ENCODE assay signal across 8 cellular contexts in genomic region chr9:104927912-104928740, GRCh38. TPM values are rescaled to one million over a fixed set of nuclear protein-coding genes. Genes with fewer than 3 reads are reported as not detected.
DNase-seq lines count a peak whose midpoint lies in the region; ATAC-seq and TF ChIP-seq lines count a peak whose summit lies in the region.

ABCA1 (minus strand) TSS chr9:104928155; CDS start chr9:104903679, 24,476 bp downstream.

- POLR2A ChIA-PET in HCT116 (lab: Charles Lee): no interaction called here
- POLR2A ChIA-PET in activated CD4-positive, alpha-beta memory T cell treated with anti-CD3 and anti-CD28 coated beads for 36 hours (lab: Charles Lee): interaction anchor here (1.5 to 1.9 kb wide), 4 partner anchors 40 to 125 kb away, joined by 4 to 5 read pairs (median 5); no protein-coding TSS in a partner anchor

- peak within 1 kb of the TSS; percentile 33; the same call in 1 of the 2 replicates for H3K27ac ChIP-seq in HCT116 (ENCODE audit: low read depth, low read length)
- H3K27ac ChIP-seq in left lung: peak within 1 kb of the TSS; percentile 81 to 86

- TF ChIP-seq RAD21 in HCT116 (IDR thresholded peaks at IDR 0.05; ENCODE audit: low read depth): no peak

- no TSS peak for BruUV-seq in HCT116 (replicated peaks; lab: Mats Ljungman, UMichigan)

- H3K9me3 ChIP-seq in HCT116 (ENCODE audit: control insufficient read depth in 1 of 2, insufficient read depth in 1 of 2, low read depth in 1 of 2, low read length in 2 of 2) (no peaks in the 10 kb centered on the region), left lung (no peaks in the 10 kb centered on the region)

- H3K36me3 ChIP-seq in HCT116 (ENCODE audit: control insufficient read depth in 1 of 2, insufficient read depth in 2 of 2, low read length in 2 of 2) (no peaks in the 10 kb centered on the region), left lung (no peaks in the 10 kb centered on the region)

- peak within 1 kb of the TSS; percentile 49 to 57 for H3K4me3 ChIP-seq in HCT116 (replicated peaks in 1 of 2; ENCODE audit: low read depth in 1 of 2, low read length in 2 of 2)
- peak within 1 kb of the TSS; percentile 76 to 92 for H3K4me3 ChIP-seq in left lung

- intact Hi-C loops in HCT116 (cut with micrococcal nuclease): loop anchor here (1.0 kb wide), 1 partner anchor 40 kb away; no protein-coding TSS in a partner anchor
- intact Hi-C loops in activated CD4-positive, alpha-beta memory T cell treated with anti-CD3 and anti-CD28 coated beads for 36 hours (cut with micrococcal nuclease): loop anchor here (1.0 to 10.0 kb wide), 7 partner anchors 13 to 314 kb away; partner anchors contain the start of gene SLC44A1
- intact Hi-C loops in left lung (cut with DNase I): no loop called here

- CTCF ChIA-PET in HCT116 (lab: Charles Lee): no interaction called here
- CTCF ChIA-PET in activated CD4-positive, alpha-beta memory T cell treated with anti-CD3 and anti-CD28 coated beads for 36 hours (lab: Charles Lee): interaction anchor here (1.1 to 1.5 kb wide), 4 partner anchors 40 to 229 kb away, joined by 3 to 7 read pairs (median 4); no protein-coding TSS in a partner anchor

- H3K27me3 Mint-ChIP-seq in activated CD4-positive, alpha-beta memory T cell treated with anti-CD3 and anti-CD28 coated beads for 36 hours: peaks cover 12% of the 10 kb centered on the region

- RAD21 ChIA-PET in HCT116 (lab: Charles Lee; ENCODE audit: low non-redundant PET in 1 of 2, low total read pairs in 2 of 2, uncharacterized antibody in 2 of 2, unreplicated experiment in 2 of 2): no interaction called here

- H3K27me3 ChIP-seq in HCT116 (ENCODE audit: insufficient read depth, low read length) (no peaks in the 10 kb centered on the region), left lung (no peaks in the 10 kb centered on the region)

- H3K9me3 Mint-ChIP-seq in activated CD4-positive, alpha-beta memory T cell treated with anti-CD3 and anti-CD28 coated beads for 36 hours: no peaks in the 10 kb centered on the region

- ATAC-seq in HCT116: peak; percentile 50
- ATAC-seq in left lung: peak; percentile 85
- no peak for ATAC-seq in GM21786 (IDR thresholded peaks at IDR 0.05; ENCODE audit: unreplicated experiment)

- peaks cover 9% of the 10 kb centered on the region for H3K4me1 Mint-ChIP-seq in activated CD4-positive, alpha-beta memory T cell treated with anti-CD3 and anti-CD28 coated beads for 36 hours (ENCODE audit: low read depth)

- TF ChIP-seq CTCF in HCT116 (IDR thresholded peaks at IDR 0.05 in 2 of 3, conservative IDR thresholded peaks at IDR 0.05 in 1 of 3; ENCODE audit: borderline replicate concordance in 1 of 3, insufficient read depth in 1 of 3, low read depth in 2 of 3, low read length in 2 of 3) (no peak), left lung (IDR thresholded peaks at IDR 0.05) (no peak)

- peak within 1 kb of the TSS; percentile 82 for H3K4me3 Mint-ChIP-seq in activated CD4-positive, alpha-beta memory T cell treated with anti-CD3 and anti-CD28 coated beads for 36 hours

- peak within 1 kb of the TSS; percentile 88 for H3K4me2 ChIP-seq in HCT116 (ENCODE audit: low read length)

- peaks cover 6 to 18% of the 10 kb centered on the region in 2 experiments for H3K4me1 ChIP-seq in HCT116 (ENCODE audit: control insufficient read depth in 1 of 2, insufficient read depth in 2 of 2, low read length in 2 of 2)
- peaks cover 16 to 30% of the 10 kb centered on the region in 2 donors for H3K4me1 ChIP-seq in left lung

- H3K9me2 ChIP-seq in HCT116 (ENCODE audit: insufficient read depth): no peaks in the 10 kb centered on the region

- H3K27ac Mint-ChIP-seq in activated CD4-positive, alpha-beta memory T cell treated with anti-CD3 and anti-CD28 coated beads for 36 hours: peak within 1 kb of the TSS; percentile 49

- no peaks in the 10 kb centered on the region for H3K79me2 ChIP-seq in HCT116 (ENCODE audit: insufficient read depth, low read length)

- peak within 1 kb of the TSS; percentile 30; the same call in 1 of the 2 replicates for H3K9ac ChIP-seq in HCT116 (ENCODE audit: low read length)

- DNase-seq in COLO829 (ENCODE audit: low spot score) (peak; percentile 79), HCT116 (ENCODE audit: low read depth, low spot score) (peak; percentile 29), NCI-H226 (peak; percentile 53), dermis microvascular lymphatic vessel endothelial cell (ENCODE audit: low read depth in 2 of 2) (peak; percentile 37 to 90), left lung (peak; percentile 95 to 96)
- peak; percentile 86 for DNase-seq in activated CD4-positive, alpha-beta memory T cell treated with anti-CD3 and anti-CD28 coated beads for 36 hours
- peak; percentile 72 to 83 for DNase-seq in stimulated activated CD4-positive, alpha-beta T cell treated with anti-CD3 and anti-CD28 coated beads, Interleukin-2, amount 100 ng/mL, for 24 hours

- H2AFZ ChIP-seq in HCT116 (ENCODE audit: low read depth, low read length, poor library complexity, severe bottlenecking): peak within 1 kb of the TSS; percentile 85

- no peak for TF ChIP-seq POLR2A in HCT116 (IDR thresholded peaks at IDR 0.05; ENCODE audit: borderline replicate concordance, extremely low read depth, insufficient read depth, insufficient read length)

- H3K36me3 Mint-ChIP-seq in activated CD4-positive, alpha-beta memory T cell treated with anti-CD3 and anti-CD28 coated beads for 36 hours: no peaks in the 10 kb centered on the region

- H4K20me1 ChIP-seq in HCT116 (ENCODE audit: insufficient read depth): no peaks in the 10 kb centered on the region

TF ChIP-seq in HCT116, 20 proteins besides CTCF, POLR2A, EP300 and RAD21:
- peak; percentile 55; the same call in 1 of the 2 replicates for TF ChIP-seq SP1 (IDR thresholded peaks at IDR 0.05; ENCODE audit: low read depth)
- TF ChIP-seq ELF1 (IDR thresholded peaks at IDR 0.05; ENCODE audit: borderline replicate concordance, low read depth): no peak
- TF ChIP-seq, protein P1, sequence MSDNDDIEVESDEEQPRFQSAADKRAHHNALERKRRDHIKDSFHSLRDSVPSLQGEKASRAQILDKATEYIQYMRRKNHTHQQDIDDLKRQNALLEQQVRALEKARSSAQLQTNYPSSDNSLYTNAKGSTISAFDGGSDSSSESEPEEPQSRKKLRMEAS (IDR thresholded peaks at IDR 0.05): peak; percentile 85
- TF ChIP-seq POLR2AphosphoS5 (IDR thresholded peaks at IDR 0.05; ENCODE audit: low read depth, low read length): no peak
- peak; percentile 22; the same call in 1 of the 2 replicates for TF ChIP-seq EGR1 (IDR thresholded peaks at IDR 0.05; ENCODE audit: low read depth)

RNA-seq across cellular contexts. Expression of gene ABCA1, which starts in this region (rescaled TPM):
- 0.89 TPM for total RNA-seq in HCT116 (2021; ENCODE audit: unreplicated experiment)
- polyA plus RNA-seq in HCT116 (2012): 0.25 and 0.29 TPM in 2 replicates
- total RNA-seq in activated CD4-positive, alpha-beta memory T cell treated with anti-CD3 and anti-CD28 coated beads for 36 hours: 1 to 10 TPM; 6.1 TPM
- total RNA-seq in dermis microvascular lymphatic vessel endothelial cell: 9.2 and 9.9 TPM in 2 replicates
- total RNA-seq in left lung: 10 to 100 TPM; 40.5 to 53.0 TPM

Comparison
In these comparisons a context has a peak if more than half of its experiments do, and no peak if none do; other contexts are left out.
1. Peak in DNase-seq, ATAC-seq, H3K4me3 ChIP-seq, H3K27ac ChIP-seq, H3K9ac ChIP-seq and H3K4me2 ChIP-seq in HCT116; RNA of the gene not detected or under 1 TPM.
2. DNase-seq: peak in every context shown above with its lines; median percentile 96 in left lung; 86 in activated CD4-positive, alpha-beta memory T cell treated with anti-CD3 and anti-CD28 coated beads for 36 hours; 79 in COLO829; 78 in stimulated activated CD4-positive, alpha-beta T cell treated with anti-CD3 and anti-CD28 coated beads, Interleukin-2, amount 100 ng/mL, for 24 hours; 64 in dermis microvascular lymphatic vessel endothelial cell; 53 in NCI-H226; 29 in HCT116.
3. intact Hi-C loops: an anchor here in HCT116 (1.0 kb wide) and activated CD4-positive, alpha-beta memory T cell treated with anti-CD3 and anti-CD28 coated beads for 36 hours (1.0 to 10.0 kb wide); none called in left lung.